ENCODE assay signal across 25 cellular contexts in genomic region chr17:22411185-22411784, GRCh38.
"Had no signal": no experiment of that assay in that cellular context is flagged by ENCODE, and none has a peak within 500 bp of the region (broad histone marks: within the 10 kb centered on the region; RNA-seq: fewer than 3 reads in every experiment).

No MANE protein-coding gene starts in this region.

- DNase-seq: activated CD4-positive, alpha-beta T cell treated with anti-CD3 and anti-CD28 coated beads for 4 hours; activated CD8-positive, alpha-beta memory T cell treated with anti-CD3 and anti-CD28 coated beads, Interleukin-2, amount 50 U/mL, for 4 hours; activated CD8-positive, alpha-beta T cell treated with anti-CD3 and anti-CD28 coated beads for 36 hours; activated naive CD4-positive, alpha-beta T cell treated with Interleukin-2 at 50 U/mL for 16 hours; activated naive CD8-positive, alpha-beta T cell treated with anti-CD3 and anti-CD28 coated beads, Interleukin-2, amount 50 U/mL, for 24 hours; activated T-cell treated with anti-CD3 and anti-CD28 coated beads, Interleukin-2, amount 50 U/mL, for 72 hours; amniotic stem cell; body of pancreas; central memory CD4-positive, alpha-beta T cell; KG1; NCI-H1092; NCI-H1417 treated with DMSO at 0.1 percent for 48 hours; NCI-H1694 treated with DMSO at 0.1 percent for 48 hours; NCI-H2081; NCI-H446 treated with DMSO at 0.1 percent for 48 hours; NCI-H526; NK-92 treated with Interleukin-12 subunit alpha and Interleukin-12 subunit beta, amount 100 ng/mL, for 24 hours; OCI-M1; Right ventricle myocardium superior; RPMI8226; SJCRH30 had no signal

- H3K27me3 ChIP-seq: ascending aorta, body of pancreas had no signal

- ATAC-seq: activated CD4-positive, CD25-positive, alpha-beta regulatory T cell treated with anti-CD3 and anti-CD28 coated beads, Interleukin-2, amount 50 U/mL, for 24 hours; activated CD8-positive, alpha-beta T cell treated with anti-CD3 and anti-CD28 coated beads for 36 hours; activated naive CD4-positive, alpha-beta T cell treated with anti-CD3 and anti-CD28 coated beads, Interleukin-2, amount 50 U/mL, for 72 hours; activated naive CD8-positive, alpha-beta T cell treated with anti-CD3 and anti-CD28 coated beads, Interleukin-2, amount 50 U/mL, for 24 hours; activated T-cell treated with anti-CD3 and anti-CD28 coated beads, Interleukin-2, amount 50 U/mL, for 72 hours; body of pancreas; Panc1 had no signal

- H3K9me3 ChIP-seq: ascending aorta, body of pancreas, SJCRH30 had no signal

- H3K27ac ChIP-seq: ascending aorta, body of pancreas, SJCRH30 had no signal

- H3K4me1 ChIP-seq: ascending aorta, body of pancreas, SJCRH30 had no signal

- H3K4me3 ChIP-seq: ascending aorta, body of pancreas, SJCRH30 had no signal
